9 cellular contexts compared by ENCODE assay signal in genomic region chr1:111449703-111450017, GRCh38. TPM values are rescaled to one million over a fixed set of nuclear protein-coding genes. Genes with fewer than 3 reads are reported as not detected.
DNase-seq lines count a peak whose midpoint lies in the region; ATAC-seq and TF ChIP-seq lines count a peak whose summit lies in the region.
"Had no signal": no experiment of that assay in that cellular context is flagged by ENCODE, and none has a peak within 500 bp of the region (broad histone marks: within the 10 kb centered on the region; RNA-seq: fewer than 3 reads in every experiment).

No MANE protein-coding gene starts in this region.

- BruUV-seq in Calu3 (replicated peaks; lab: Mats Ljungman, UMichigan) (no TSS peak), Panc1 (replicated peaks; lab: Mats Ljungman, UMichigan) (no TSS peak)

- in situ Hi-C loops in Panc1 (cut with HindIII; ENCODE audit: low pct_unique_long_range_greater_than_20kb, low sequenced_read_pairs): no loop called here

- no peaks in the 10 kb centered on the region for H3K9me3 Mint-ChIP-seq in Calu3 (ENCODE audit: low read depth, unreplicated experiment)

- peak; percentile 54 for TF ChIP-seq POLR2A in erythroblast (IDR thresholded peaks at IDR 0.05; ENCODE audit: low read length)

- no peaks in the 10 kb centered on the region for H3K27me3 ChIP-seq in Panc1 (ENCODE audit: control insufficient read depth, insufficient read depth, low read length)
- no peaks in the 10 kb centered on the region for H3K27me3 ChIP-seq in parathyroid adenoma (ENCODE audit: control insufficient read depth, insufficient read depth, low read length)

- peak overlapping the region; percentile 76 for H2AFZ ChIP-seq in parathyroid adenoma

- CTCF ChIA-PET in Calu3 (lab: Charles Lee) (no interaction called here), Panc1 (lab: Charles Lee) (no interaction called here)

- H3K4me3 Mint-ChIP-seq in Calu3 (ENCODE audit: low read depth, unreplicated experiment): peak overlapping the region; percentile 96

- peaks cover 31% of the 10 kb centered on the region for H3K36me3 ChIP-seq in Panc1 (ENCODE audit: control insufficient read depth, insufficient read depth, low read length)
- no peaks in the 10 kb centered on the region for H3K36me3 ChIP-seq in parathyroid adenoma (ENCODE audit: control insufficient read depth, insufficient read depth, low read length)

- H3K27ac Mint-ChIP-seq in Calu3 (ENCODE audit: unreplicated experiment): peak overlapping the region; percentile 96

- peaks cover 45% of the 10 kb centered on the region for H3K36me3 Mint-ChIP-seq in Calu3 (ENCODE audit: insufficient read depth, unreplicated experiment)

- H3K4me3 ChIP-seq in Panc1 (ENCODE audit: low read depth in 2 of 2, low read length in 2 of 2): peak overlapping the region; percentile 94 to 97
- peak overlapping the region; percentile 100 for H3K4me3 ChIP-seq in parathyroid adenoma (ENCODE audit: low read depth, low read length)

- intact Hi-C loops in Calu3 (cut with micrococcal nuclease; ENCODE audit: unreplicated experiment) (no loop called here), Panc1 (cut with micrococcal nuclease; ENCODE audit: unreplicated experiment) (no loop called here), head of caudate nucleus (cut with DNase I) (no loop called here)

- no peaks in the 10 kb centered on the region for H3K9me3 ChIP-seq in Panc1 (ENCODE audit: control insufficient read depth, insufficient read depth, low read depth, low read length)
- no peaks in the 10 kb centered on the region for H3K9me3 ChIP-seq in parathyroid adenoma (ENCODE audit: control insufficient read depth, low read length)

- H3K4me1 ChIP-seq in Panc1 (ENCODE audit: control insufficient read depth, insufficient read depth, low read length) (peaks cover 22% of the 10 kb centered on the region), parathyroid adenoma (peaks cover 8% of the 10 kb centered on the region)

- H3K27ac ChIP-seq in Panc1 (ENCODE audit: low read length): peak overlapping the region; percentile 94
- peak overlapping the region; percentile 76 for H3K27ac ChIP-seq in parathyroid adenoma

- no peak for ATAC-seq in Panc1
- ATAC-seq in GM18868 (IDR thresholded peaks at IDR 0.05; ENCODE audit: unreplicated experiment): no peak
- ATAC-seq in HG02870 (IDR thresholded peaks at IDR 0.05; ENCODE audit: unreplicated experiment): no peak

- TF ChIP-seq CTCF in Calu3 (IDR thresholded peaks at IDR 0.05; ENCODE audit: unreplicated experiment) (no peak), Panc1 (IDR thresholded peaks at IDR 0.05) (no peak), parathyroid adenoma (IDR thresholded peaks at IDR 0.05) (no peak)

- no peaks in the 10 kb centered on the region for H3K27me3 Mint-ChIP-seq in Calu3 (ENCODE audit: unreplicated experiment)

- DNase-seq in Calu3 (no peak), Panc1 (ENCODE audit: low read depth, low spot score) (no peak), erythroblast (lab: John Stamatoyannopoulos, UW) (no peak), head of caudate nucleus (no peak), NCI-H2196 (lab: John Stamatoyannopoulos, UW; ENCODE audit: unreplicated experiment) (no peak)

- peak overlapping the region; percentile 65 for H3K9ac ChIP-seq in parathyroid adenoma

- peaks cover 32% of the 10 kb centered on the region for H3K4me1 Mint-ChIP-seq in Calu3 (ENCODE audit: low read depth, unreplicated experiment)

- peaks cover 6% of the 10 kb centered on the region for H3K79me2 ChIP-seq in parathyroid adenoma

- POLR2A ChIA-PET in Panc1 (lab: Charles Lee): no interaction called here

- H3K4me2 ChIP-seq in parathyroid adenoma (ENCODE audit: low read length): peak overlapping the region; percentile 80

RNA-seq across cellular contexts. Expression of gene ATP5PB, which starts 0.4 kb away (rescaled TPM):
- total RNA-seq in Calu3 (2022) (149 and 157 TPM in 2 replicates), Panc1 (2021; ENCODE audit: unreplicated experiment) (178 TPM)
- polyA plus RNA-seq in Panc1 (2012; ENCODE audit: insufficient read length): 146 TPM

RNA-seq across cellular contexts. Expression of gene WDR77, which starts 0.6 kb away (rescaled TPM):
- 27.7 and 28.4 TPM in 2 replicates for total RNA-seq in Calu3 (2022)
- total RNA-seq in Panc1 (2021; ENCODE audit: unreplicated experiment): 49.9 TPM
- 57.2 TPM for polyA plus RNA-seq in Panc1 (2012; ENCODE audit: insufficient read length)

RNA-seq across cellular contexts. Expression of gene OVGP1, which starts 22.1 kb away (rescaled TPM):
- 1.5 and 3.7 TPM in 2 replicates for total RNA-seq in Calu3 (2022)
- total RNA-seq in Panc1 (2021; ENCODE audit: unreplicated experiment): 0.98 TPM
- 0.39 TPM for polyA plus RNA-seq in Panc1 (2012; ENCODE audit: insufficient read length)

RNA-seq across cellular contexts. Expression of gene C1orf162, which starts 24.1 kb away (rescaled TPM):
- 0.56 and 0.85 TPM in 2 replicates for total RNA-seq in Calu3 (2022)
- total RNA-seq in Panc1 (2021; ENCODE audit: unreplicated experiment): 0.41 TPM
- polyA plus RNA-seq in Panc1 (2012; ENCODE audit: insufficient read length): 0.10 TPM

RNA-seq across cellular contexts. Expression of gene ADORA3, which starts 53.8 kb away (rescaled TPM):
- total RNA-seq in Calu3 (2022) (not detected in 2 replicates), Panc1 (2021; ENCODE audit: unreplicated experiment) (not detected)
- polyA plus RNA-seq in Panc1 (2012; ENCODE audit: insufficient read length): not detected
- total RNA-seq: activated CD8-positive, alpha-beta memory T cell treated with anti-CD3 and anti-CD28 coated beads for 36 hours had no signal
